In genomic region chr7:46864711-46865110, GRCh38 we compare ENCODE assay signal across 26 cellular contexts.
"Had no signal": no experiment of that assay in that cellular context is flagged by ENCODE, and none has a peak within 500 bp of the region (broad histone marks: within the 10 kb centered on the region; RNA-seq: fewer than 3 reads in every experiment).

No MANE protein-coding gene starts in this region.

- H3K36me3 ChIP-seq: colonic mucosa, esophagus muscularis mucosa, pancreas, right lobe of liver, thoracic aorta, tibial nerve, upper lobe of left lung, vagina had no signal

- H3K9me3 ChIP-seq: colonic mucosa, esophagus muscularis mucosa, pancreas, right lobe of liver, thoracic aorta, tibial nerve, upper lobe of left lung, vagina had no signal

- H3K27ac ChIP-seq: colonic mucosa, esophagus muscularis mucosa, pancreas, right lobe of liver, thoracic aorta, tibial nerve, upper lobe of left lung had no signal

- H3K27ac Mint-ChIP-seq: dendritic cell treated with granulocyte-macrophage colony-stimulating factor and Interleukin-4, amounts not matched to agents 40 ng/mL and 50 ng/mL, for 4 days; immature natural killer cell; memory B cell; naive thymus-derived CD8-positive, alpha-beta T cell; stimulated activated effector memory CD8-positive, alpha-beta T cell treated with anti-CD3 and anti-CD28 coated beads, Interleukin-12 subunit alpha, Interleukin-12 subunit beta, amount 100 ng/mL, for 72 hours had no signal

- H3K27me3 ChIP-seq: colonic mucosa, esophagus muscularis mucosa, pancreas, right lobe of liver, tibial nerve, upper lobe of left lung, vagina had no signal

- H3K36me3 Mint-ChIP-seq: immature natural killer cell; memory B cell; mesothelial cell of epicardium; naive thymus-derived CD8-positive, alpha-beta T cell; stimulated activated effector memory CD8-positive, alpha-beta T cell treated with anti-CD3 and anti-CD28 coated beads, Interleukin-12 subunit alpha, Interleukin-12 subunit beta, amount 100 ng/mL, for 72 hours had no signal

- H3K27me3 Mint-ChIP-seq: central memory CD8-positive, alpha-beta T cell; dendritic cell treated with granulocyte-macrophage colony-stimulating factor and Interleukin-4, amounts not matched to agents 40 ng/mL and 50 ng/mL, for 4 days had no signal

- H3K4me3 ChIP-seq: colonic mucosa, esophagus muscularis mucosa, lung, pancreas, right lobe of liver, thoracic aorta, tibial nerve, upper lobe of left lung, vagina had no signal

- H3K4me3 Mint-ChIP-seq: central memory CD8-positive, alpha-beta T cell; dendritic cell treated with granulocyte-macrophage colony-stimulating factor and Interleukin-4, amounts not matched to agents 40 ng/mL and 50 ng/mL, for 4 days; immature natural killer cell; memory B cell; mesothelial cell of epicardium; naive thymus-derived CD8-positive, alpha-beta T cell; stimulated activated effector memory CD8-positive, alpha-beta T cell treated with anti-CD3 and anti-CD28 coated beads, Interleukin-12 subunit alpha, Interleukin-12 subunit beta, amount 100 ng/mL, for 72 hours had no signal

- H3K4me1 Mint-ChIP-seq: central memory CD8-positive, alpha-beta T cell; immature natural killer cell; memory B cell; naive thymus-derived CD8-positive, alpha-beta T cell; stimulated activated effector memory CD8-positive, alpha-beta T cell treated with anti-CD3 and anti-CD28 coated beads, Interleukin-12 subunit alpha, Interleukin-12 subunit beta, amount 100 ng/mL, for 72 hours had no signal

- DNase-seq: colonic mucosa; effector memory CD4-positive, alpha-beta T cell; foreskin melanocyte; hypothalamus; immature natural killer cell; naive thymus-derived CD8-positive, alpha-beta T cell; occipital lobe; pancreas; retina; right lobe of liver; stimulated activated CD4-positive, alpha-beta T cell treated with anti-CD3 and anti-CD28 coated beads, Interleukin-2, amount 100 ng/mL, for 24 hours; stimulated activated CD4-positive, alpha-beta T cell treated with anti-CD3 and anti-CD28 coated beads, Interleukin-4, amount 100 ng/mL, for 24 hours; stimulated activated naive CD4-positive, alpha-beta T cell treated with Interleukin-2 at 50 U/mL for 16 hours; substantia nigra; upper lobe of left lung had no signal

- ATAC-seq: left lobe of liver; naive thymus-derived CD8-positive, alpha-beta T cell; right lobe of liver; stimulated activated effector memory CD8-positive, alpha-beta T cell treated with anti-CD3 and anti-CD28 coated beads, Interleukin-12 subunit alpha, Interleukin-12 subunit beta, amount 100 ng/mL, for 72 hours had no signal

- H3K4me1 ChIP-seq: colonic mucosa, esophagus muscularis mucosa, pancreas, right lobe of liver, tibial nerve, upper lobe of left lung, vagina had no signal
